23 cellular contexts compared by ENCODE assay signal in genomic region chr7:45685619-45686240, GRCh38.
DNase-seq lines count a peak whose midpoint lies in the region; ATAC-seq, FAIRE-seq and TF ChIP-seq lines count a peak whose summit lies in the region.
"Had no signal": no experiment of that assay in that cellular context is flagged by ENCODE, and none has a peak within 500 bp of the region (broad histone marks: within the 10 kb centered on the region; RNA-seq: fewer than 3 reads in every experiment).

No MANE protein-coding gene starts in this region.

- no peak overlapping the region for H3K4me3 ChIP-seq in mucosa of descending colon
- H3K4me3 ChIP-seq: A549, SJCRH30, tibial artery had no signal

- no peak overlapping the region for H3K27ac Mint-ChIP-seq in activated T-helper 2 cell treated with anti-CD3 and anti-CD28 coated beads, Interferon-gamma antibody, Interleukin-2, Interleukin-4, amounts not matched to agents 10 μg/mL and 5 μg/mL and 100 μg/mL, durations not matched to agents 14 hours and 24 hours and 36 hours
- H3K27ac Mint-ChIP-seq: activated naive CD4-positive, alpha-beta T cell treated with anti-CD3 and anti-CD28 coated beads, Interleukin-2, amount 50 U/mL, for 24 hours; naive thymus-derived CD8-positive, alpha-beta T cell; stimulated activated naive CD8-positive, alpha-beta T cell treated with anti-CD3 and anti-CD28 coated beads, Interleukin-15, Interleukin-2, amounts not matched to agents 100 ng/mL and 50 ng/mL, for 24 hours; T-cell had no signal

- H3K4me1 Mint-ChIP-seq in activated T-helper 2 cell treated with anti-CD3 and anti-CD28 coated beads, Interferon-gamma antibody, Interleukin-2, Interleukin-4, amounts not matched to agents 10 μg/mL and 5 μg/mL and 100 μg/mL, durations not matched to agents 14 hours and 24 hours and 36 hours (ENCODE audit: low read depth) = peaks cover 5% of the 10 kb centered on the region
- H3K4me1 Mint-ChIP-seq: activated naive CD4-positive, alpha-beta T cell treated with anti-CD3 and anti-CD28 coated beads, Interleukin-2, amount 50 U/mL, for 24 hours; T-cell had no signal

- peak; percentile 66 for DNase-seq in cardiac septum (ENCODE audit: low spot score)
- no peak for DNase-seq in left cardiac atrium
- DNase-seq in activated T-helper 2 cell treated with anti-CD3 and anti-CD28 coated beads, Interferon-gamma antibody, Interleukin-2, Interleukin-4, amounts not matched to agents 10 μg/mL and 5 μg/mL and 100 μg/mL, durations not matched to agents 14 hours and 24 hours and 36 hours (ENCODE audit: low spot score) = peak; percentile 7
- DNase-seq in mucosa of descending colon = peak in 2 of 3 donors; percentile 4 to 33
- no peak for DNase-seq in urothelium cell line (ENCODE audit: low spot score)
- DNase-seq in stimulated activated CD4-positive, alpha-beta T cell treated with anti-CD3 and anti-CD28 coated beads, Interleukin-4, amount 100 ng/mL, for 24 hours = no peak
- DNase-seq in KG1 (lab: John Stamatoyannopoulos, UW) = no peak
- DNase-seq: BE2C, GF-D8, GOT3, KBM-7, MM.1S, NCI-H1436, NCI-H524 treated with DMSO at 0.1 percent for 48 hours, SJCRH30, T-cell had no signal

- no peak overlapping the region for H3K4me3 Mint-ChIP-seq in activated T-helper 2 cell treated with anti-CD3 and anti-CD28 coated beads, Interferon-gamma antibody, Interleukin-2, Interleukin-4, amounts not matched to agents 10 μg/mL and 5 μg/mL and 100 μg/mL, durations not matched to agents 14 hours and 24 hours and 36 hours (ENCODE audit: low read depth)
- H3K4me3 Mint-ChIP-seq: activated naive CD4-positive, alpha-beta T cell treated with anti-CD3 and anti-CD28 coated beads, Interleukin-2, amount 50 U/mL, for 24 hours; naive thymus-derived CD8-positive, alpha-beta T cell; stimulated activated naive CD8-positive, alpha-beta T cell treated with anti-CD3 and anti-CD28 coated beads, Interleukin-15, Interleukin-2, amounts not matched to agents 100 ng/mL and 50 ng/mL, for 24 hours; T-cell had no signal

- intact Hi-C loops in cardiac septum (cut with DNase I) = no loop called here
- intact Hi-C loops in left cardiac atrium (cut with DNase I) = no loop called here
- intact Hi-C loops in activated T-helper 2 cell treated with anti-CD3 and anti-CD28 coated beads, Interferon-gamma antibody, Interleukin-2, Interleukin-4, amounts not matched to agents 10 μg/mL and 5 μg/mL and 100 μg/mL, durations not matched to agents 14 hours and 24 hours and 36 hours (cut with micrococcal nuclease) = no loop called here
- intact Hi-C loops in mucosa of descending colon (cut with DNase I, micrococcal nuclease) = no loop called here

- no peaks in the 10 kb centered on the region for H3K36me3 Mint-ChIP-seq in activated T-helper 2 cell treated with anti-CD3 and anti-CD28 coated beads, Interferon-gamma antibody, Interleukin-2, Interleukin-4, amounts not matched to agents 10 μg/mL and 5 μg/mL and 100 μg/mL, durations not matched to agents 14 hours and 24 hours and 36 hours (ENCODE audit: low read depth)
- H3K36me3 Mint-ChIP-seq: activated naive CD4-positive, alpha-beta T cell treated with anti-CD3 and anti-CD28 coated beads, Interleukin-2, amount 50 U/mL, for 24 hours; naive thymus-derived CD8-positive, alpha-beta T cell; T-cell had no signal

- no peaks in the 10 kb centered on the region for H3K9me3 ChIP-seq in mucosa of descending colon
- H3K9me3 ChIP-seq: A549, BE2C, SJCRH30, tibial artery had no signal

- TF ChIP-seq CTCF in mucosa of descending colon (IDR thresholded peaks at IDR 0.05) = no peak

- H3K9me3 Mint-ChIP-seq in activated T-helper 2 cell treated with anti-CD3 and anti-CD28 coated beads, Interferon-gamma antibody, Interleukin-2, Interleukin-4, amounts not matched to agents 10 μg/mL and 5 μg/mL and 100 μg/mL, durations not matched to agents 14 hours and 24 hours and 36 hours = no peaks in the 10 kb centered on the region
- H3K9me3 Mint-ChIP-seq: activated naive CD4-positive, alpha-beta T cell treated with anti-CD3 and anti-CD28 coated beads, Interleukin-2, amount 50 U/mL, for 24 hours; naive thymus-derived CD8-positive, alpha-beta T cell; stimulated activated naive CD8-positive, alpha-beta T cell treated with anti-CD3 and anti-CD28 coated beads, Interleukin-15, Interleukin-2, amounts not matched to agents 100 ng/mL and 50 ng/mL, for 24 hours; T-cell had no signal

- ATAC-seq in left cardiac atrium = no peak
- ATAC-seq in mucosa of descending colon = no peak
- ATAC-seq in esophagus mucosa = no peak
- ATAC-seq: A549; naive thymus-derived CD8-positive, alpha-beta T cell had no signal

- no peaks in the 10 kb centered on the region for H3K27me3 Mint-ChIP-seq in activated T-helper 2 cell treated with anti-CD3 and anti-CD28 coated beads, Interferon-gamma antibody, Interleukin-2, Interleukin-4, amounts not matched to agents 10 μg/mL and 5 μg/mL and 100 μg/mL, durations not matched to agents 14 hours and 24 hours and 36 hours (ENCODE audit: low read depth)

- no peaks in the 10 kb centered on the region for H3K36me3 ChIP-seq in mucosa of descending colon (ENCODE audit: low read depth)
- H3K36me3 ChIP-seq: BE2C, SJCRH30, tibial artery had no signal

- H3K4me1 ChIP-seq in mucosa of descending colon (ENCODE audit: low read depth) = no peaks in the 10 kb centered on the region
- H3K4me1 ChIP-seq: BE2C, SJCRH30, tibial artery had no signal

- FAIRE-seq in urothelium cell line (lab: Jason Lieb, UNC) = peak; percentile 61
- FAIRE-seq: A549, RCC 7860 had no signal

Comparison
In these comparisons a context has a peak if more than half of its experiments do, and no peak if none do; other contexts are left out.
1. DNase-seq: peak in cardiac septum (single experiment), activated T-helper 2 cell treated with anti-CD3 and anti-CD28 coated beads, Interferon-gamma antibody, Interleukin-2, Interleukin-4, amounts not matched to agents 10 μg/mL and 5 μg/mL and 100 μg/mL, durations not matched to agents 14 hours and 24 hours and 36 hours (single experiment) and mucosa of descending colon (2 of 3); none in left cardiac atrium (single experiment), urothelium cell line (single experiment), stimulated activated CD4-positive, alpha-beta T cell treated with anti-CD3 and anti-CD28 coated beads, Interleukin-4, amount 100 ng/mL, for 24 hours (single experiment) and KG1 (single experiment).